Comparison of ENCODE assay signal across 5 cellular contexts in the genomic region with DNA sequence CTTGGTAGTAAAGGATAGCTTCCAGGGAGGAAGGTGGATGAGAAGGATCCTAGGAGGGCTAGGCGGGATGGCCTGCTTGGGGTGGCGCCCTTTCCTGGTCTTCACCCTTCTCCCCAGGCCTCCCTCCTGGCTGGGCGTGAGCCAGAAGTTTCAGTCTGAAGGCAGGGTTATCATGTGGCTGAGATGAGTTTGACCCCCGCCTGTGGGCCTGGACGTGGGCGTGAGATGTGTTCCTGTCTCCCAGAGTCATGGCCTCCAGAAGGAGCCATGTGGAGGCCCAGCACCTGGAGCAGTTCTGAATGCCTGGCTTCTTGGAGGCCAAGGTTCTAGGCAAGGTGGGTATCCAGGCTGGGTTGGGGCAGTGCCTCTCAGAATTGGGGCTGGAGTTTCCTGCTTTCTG. TPM values are rescaled to one million over a fixed set of nuclear protein-coding genes. Genes with fewer than 3 reads are reported as not detected.
"Had no signal": no experiment of that assay in that cellular context is flagged by ENCODE, and none has a peak within 500 bp of the region (broad histone marks: within the 10 kb centered on the region; RNA-seq: fewer than 3 reads in every experiment).

No MANE protein-coding gene starts in this region.

RNA-seq across cellular contexts. Expression of a gene that starts 29.2 kb away (rescaled TPM):
- total RNA-seq: ascending aorta had no signal

RNA-seq across cellular contexts. Expression of a gene that starts 54.5 kb away (rescaled TPM):
- total RNA-seq: ascending aorta, body of pancreas, bronchial epithelial cell, PC-9, T-helper 17 cell had no signal
